9 cellular contexts compared by ENCODE assay signal in genomic region chr6:155248021-155249001, GRCh38. TPM values are rescaled to one million over a fixed set of nuclear protein-coding genes. Genes with fewer than 3 reads are reported as not detected.
A peak's percentile ranks its signal among the peaks of the same experiment; 100 is the strongest.
DNase-seq lines count a peak whose midpoint lies in the region; ATAC-seq, FAIRE-seq and TF ChIP-seq lines count a peak whose summit lies in the region.
"Had no signal": no experiment of that assay in that cellular context is flagged by ENCODE, and none has a peak within 500 bp of the region (broad histone marks: within the 10 kb centered on the region; RNA-seq: fewer than 3 reads in every experiment).

No MANE protein-coding gene starts in this region.

- ATAC-seq in GM21515 (IDR thresholded peaks at IDR 0.05; ENCODE audit: unreplicated experiment), result peak; percentile 59
- ATAC-seq in HepG2, result peak; percentile 51

- H3K4me2 ChIP-seq in HepG2 (ENCODE audit: low read depth, low read length), result no peak overlapping the region

- WGBS in HepG2 (ENCODE audit: low lambda C conversion rate), result 91% methylated on average over 30 of the region's 30 CpGs

- TF ChIP-seq POLR2A in HepG2 (IDR thresholded peaks at IDR 0.05; ENCODE audit: insufficient read depth in 1 of 2, low read depth in 2 of 2, low read length in 2 of 2), result peak in 1 of 2 experiments; percentile 57; a peak in 2 of 4 replicates

- H3K36me3 Mint-ChIP-seq in stimulated activated naive CD8-positive, alpha-beta T cell treated with anti-CD3 and anti-CD28 coated beads, Interleukin-15, Interleukin-2, amounts not matched to agents 100 ng/mL and 50 ng/mL, for 24 hours (ENCODE audit: low read depth), result peaks cover 46% of the 10 kb centered on the region

- H3K27ac Mint-ChIP-seq in stimulated activated naive CD8-positive, alpha-beta T cell treated with anti-CD3 and anti-CD28 coated beads, Interleukin-15, Interleukin-2, amounts not matched to agents 100 ng/mL and 50 ng/mL, for 24 hours, result peak overlapping the region; percentile 10

- FAIRE-seq in HepG2 (lab: Jason Lieb, UNC), result peak; percentile 40

- H3K4me1 ChIP-seq in HepG2 (ENCODE audit: insufficient read depth, low read length), result peaks cover 8% of the 10 kb centered on the region; the same call in 1 of the 2 replicates

- H3K27me3 ChIP-seq in HepG2 (ENCODE audit: control insufficient read depth in 1 of 2, insufficient read depth in 2 of 2, low read length in 2 of 2), result no peaks in the 10 kb centered on the region

- H4K20me1 ChIP-seq in HepG2 (ENCODE audit: insufficient read depth, low read length), result no peaks in the 10 kb centered on the region

- H3K9me3 Mint-ChIP-seq in stimulated activated naive CD8-positive, alpha-beta T cell treated with anti-CD3 and anti-CD28 coated beads, Interleukin-15, Interleukin-2, amounts not matched to agents 100 ng/mL and 50 ng/mL, for 24 hours, result no peaks in the 10 kb centered on the region

- H3K27me3 Mint-ChIP-seq in stimulated activated naive CD8-positive, alpha-beta T cell treated with anti-CD3 and anti-CD28 coated beads, Interleukin-15, Interleukin-2, amounts not matched to agents 100 ng/mL and 50 ng/mL, for 24 hours, result no peaks in the 10 kb centered on the region

- no peaks in the 10 kb centered on the region for H3K4me1 Mint-ChIP-seq in stimulated activated naive CD8-positive, alpha-beta T cell treated with anti-CD3 and anti-CD28 coated beads, Interleukin-15, Interleukin-2, amounts not matched to agents 100 ng/mL and 50 ng/mL, for 24 hours (ENCODE audit: low read depth)

- H2AFZ ChIP-seq in HepG2 (ENCODE audit: low read length), result no peak overlapping the region

- H3K79me2 ChIP-seq in HepG2 (ENCODE audit: insufficient read depth, low read length), result no peaks in the 10 kb centered on the region

- BruUV-seq in HepG2 (replicated peaks; lab: Mats Ljungman, UMichigan), result no TSS peak

- CTCF ChIA-PET in HepG2 (lab: Yijun Ruan, JAX; ENCODE audit: low intra/inter-chr PET ratio, low total read pairs), result interaction anchor here (1.2 to 1.7 kb wide), 2 partner anchors 71 to 320 kb away, joined by 3 to 8 read pairs; no protein-coding TSS in a partner anchor

- H3K4me3 Mint-ChIP-seq in stimulated activated naive CD8-positive, alpha-beta T cell treated with anti-CD3 and anti-CD28 coated beads, Interleukin-15, Interleukin-2, amounts not matched to agents 100 ng/mL and 50 ng/mL, for 24 hours, result no peak overlapping the region

- TF ChIP-seq EP300 in HepG2 (IDR thresholded peaks at IDR 0.05; ENCODE audit: low read depth in 2 of 2, low read length in 2 of 2) (no peak), HepG2 (CRISPR knock-in tag; IDR thresholded peaks at IDR 0.05; ENCODE audit: borderline replicate concordance) (no peak)

- no peak overlapping the region for H3K27ac ChIP-seq in HepG2 (ENCODE audit: extremely low read length, insufficient read depth, low read length)

- in situ Hi-C loops in HepG2 (cut with HindIII; ENCODE audit: extremely low pct_ligation_motif_present, low pct_unique_long_range_greater_than_20kb), result loop anchor here (5.0 kb wide), 1 partner anchor 71 kb away; no protein-coding TSS in a partner anchor

- peaks cover 6 to 43% of the 10 kb centered on the region in 2 experiments; a peak in 4 of 5 replicates for H3K36me3 ChIP-seq in HepG2 (replicated peaks in 1 of 2; ENCODE audit: control insufficient read depth in 1 of 2, insufficient read depth in 2 of 2, low read length in 2 of 2)

- H3K9ac ChIP-seq in HepG2 (ENCODE audit: insufficient read depth, low read depth, low read length), result no peak overlapping the region

- intact Hi-C loops in HepG2 (cut with micrococcal nuclease; ENCODE audit: unreplicated experiment), result loop anchor here (1.0 to 10.0 kb wide), 4 partner anchors 71 to 571 kb away; no protein-coding TSS in a partner anchor

- DNase-seq in EL (peak; percentile 79), NCI-H526 treated with DMSO at 0.1 percent for 48 hours (lab: John Stamatoyannopoulos, UW) (peak; percentile 5), cerebellar cortex (ENCODE audit: low spot score) (peak; percentile 59), HepG2 (ENCODE audit: low spot score) (peak; percentile 43), NCI-H510A treated with DMSO at 0.1 percent for 48 hours (lab: John Stamatoyannopoulos, UW) (no peak), NCI-H187 treated with DMSO at 0.1 percent for 48 hours (lab: John Stamatoyannopoulos, UW) (no peak)

- peak; percentile 61 for TF ChIP-seq CTCF in HepG2 (CRISPR knock-in tag; IDR thresholded peaks at IDR 0.05)

- TF ChIP-seq RAD21 in HepG2 (CRISPR knock-in tag; IDR thresholded peaks at IDR 0.05), result no peak

- POLR2A ChIA-PET in HepG2 (lab: Yijun Ruan, JAX), result no interaction called here

- no peaks in the 10 kb centered on the region for H3K9me3 ChIP-seq in HepG2 (ENCODE audit: low read length)

- H3K4me3 ChIP-seq in HepG2 (replicated peaks in 1 of 3; ENCODE audit: insufficient read depth in 1 of 3, low read depth in 2 of 3, low read length in 3 of 3), result no peak overlapping the region

TF ChIP-seq in HepG2, 621 proteins besides CTCF, POLR2A, EP300 and RAD21 (continues in another document):
- peak; percentile 55; the same call in 1 of the 2 replicates for TF ChIP-seq ZBTB38 (CRISPR knock-in tag; IDR thresholded peaks at IDR 0.05)
- TF ChIP-seq ZFP41 (CRISPR knock-in tag; IDR thresholded peaks at IDR 0.05; ENCODE audit: borderline replicate concordance), result 0 out of 2 replicates have a peak, but pooled peaks have one; percentile 41
- no peak for TF ChIP-seq SP1 (IDR thresholded peaks at IDR 0.05)
- no peak for TF ChIP-seq SP1 (CRISPR knock-in tag; IDR thresholded peaks at IDR 0.05)
- TF ChIP-seq SMC3 (IDR thresholded peaks at IDR 0.05; ENCODE audit: low read length), result peak; percentile 45; the same call in 1 of the 2 replicates
- no peak for TF ChIP-seq ZSCAN29 (CRISPR knock-in tag; conservative IDR thresholded peaks at IDR 0.05)
- no peak for TF ChIP-seq ZNF784 (CRISPR knock-in tag; IDR thresholded peaks at IDR 0.05; ENCODE audit: borderline replicate concordance)
- TF ChIP-seq KDM2A (CRISPR knock-in tag; IDR thresholded peaks at IDR 0.05; ENCODE audit: borderline replicate concordance, low read depth), result peak; percentile 22; the same call in 1 of the 2 replicates
- peak; percentile 77; the same call in 1 of the 2 replicates for TF ChIP-seq POLR2AphosphoS2 (IDR thresholded peaks at IDR 0.05; ENCODE audit: low read depth, low read length)
- peak; percentile 38; the same call in 1 of the 2 replicates for TF ChIP-seq AKAP8 (CRISPR knock-in tag; IDR thresholded peaks at IDR 0.05)
- no peak for TF ChIP-seq TBP (CRISPR knock-in tag; IDR thresholded peaks at IDR 0.05)
- TF ChIP-seq HNF1B (CRISPR knock-in tag; IDR thresholded peaks at IDR 0.05), result 0 out of 2 replicates have a peak, but pooled peaks have one; percentile 22
- peak; percentile 39; the same call in 1 of the 2 replicates for TF ChIP-seq POLR2G (IDR thresholded peaks at IDR 0.05; ENCODE audit: low read depth, low read length)

RNA-seq across cellular contexts. Expression of gene CLDN20, which starts 15.5 kb away (rescaled TPM):
- not detected in 2 replicates for total RNA-seq in HepG2 (2016; rRNA removed; fragmentation: Illumina TruSeq; extraction: Trizol)
- not detected in 2 replicates for total RNA-seq in HepG2 (2016; cell fraction: cytosol; rRNA removed; fragmentation: Illumina TruSeq; extraction: Trizol; ENCODE audit: low read depth)
- total RNA-seq in HepG2 (2016; cell fraction: insoluble cytoplasmic fraction; rRNA removed; fragmentation: Illumina TruSeq; extraction: Trizol), result not detected in 2 replicates
- not detected in 2 replicates for total RNA-seq in HepG2 (2016; cell fraction: membrane; rRNA removed; fragmentation: Illumina TruSeq; extraction: Trizol)
- not detected in 2 replicates for total RNA-seq in HepG2 (2016; cell fraction: nucleus; rRNA removed; fragmentation: Illumina TruSeq; extraction: Trizol)
- polyA plus RNA-seq in HepG2 (2011; rRNA removed), result not detected in 2 replicates
- not detected in 2 replicates for polyA plus RNA-seq in HepG2 (2011; cell fraction: cytosol; rRNA removed)
- not detected in 2 replicates for polyA plus RNA-seq in HepG2 (2011; cell fraction: nucleus; rRNA removed)
- polyA plus RNA-seq in HepG2 (2012), result 0.76 and 0.79 TPM in 2 replicates
- polyA plus RNA-seq in HepG2 (2016; cell fraction: cytosol; fragmentation: Illumina TruSeq; extraction: Trizol; ENCODE audit: low read depth), result not detected in 2 replicates
- not detected in 2 replicates for polyA plus RNA-seq in HepG2 (2016; cell fraction: insoluble cytoplasmic fraction; fragmentation: Illumina TruSeq; extraction: Trizol; ENCODE audit: low read depth)
- polyA plus RNA-seq in HepG2 (2016; cell fraction: membrane; fragmentation: Illumina TruSeq; extraction: Trizol; ENCODE audit: low read depth), result not detected in 2 replicates
- not detected in 2 replicates for polyA plus RNA-seq in HepG2 (2016; cell fraction: nucleus; fragmentation: Illumina TruSeq; extraction: Trizol; ENCODE audit: insufficient read depth, low read depth)
- not detected in 2 replicates for polyA minus RNA-seq in HepG2 (2011; rRNA and poly(A)+ RNA removed; ENCODE audit: low replicate concordance)
- polyA minus RNA-seq in HepG2 (2011; cell fraction: cytosol; rRNA and poly(A)+ RNA removed), result not detected in 2 replicates
- polyA minus RNA-seq in HepG2 (2011; cell fraction: nucleus; rRNA and poly(A)+ RNA removed), result not detected in 2 replicates
- total RNA-seq: subcutaneous adipose tissue had no signal

Comparison
In these comparisons a context has a peak if more than half of its experiments do, and no peak if none do; other contexts are left out.
1. DNase-seq: peak in EL (single experiment), NCI-H526 treated with DMSO at 0.1 percent for 48 hours (single experiment), cerebellar cortex (single experiment) and HepG2 (single experiment); none in NCI-H510A treated with DMSO at 0.1 percent for 48 hours (single experiment) and NCI-H187 treated with DMSO at 0.1 percent for 48 hours (single experiment).